In the genomic region with DNA sequence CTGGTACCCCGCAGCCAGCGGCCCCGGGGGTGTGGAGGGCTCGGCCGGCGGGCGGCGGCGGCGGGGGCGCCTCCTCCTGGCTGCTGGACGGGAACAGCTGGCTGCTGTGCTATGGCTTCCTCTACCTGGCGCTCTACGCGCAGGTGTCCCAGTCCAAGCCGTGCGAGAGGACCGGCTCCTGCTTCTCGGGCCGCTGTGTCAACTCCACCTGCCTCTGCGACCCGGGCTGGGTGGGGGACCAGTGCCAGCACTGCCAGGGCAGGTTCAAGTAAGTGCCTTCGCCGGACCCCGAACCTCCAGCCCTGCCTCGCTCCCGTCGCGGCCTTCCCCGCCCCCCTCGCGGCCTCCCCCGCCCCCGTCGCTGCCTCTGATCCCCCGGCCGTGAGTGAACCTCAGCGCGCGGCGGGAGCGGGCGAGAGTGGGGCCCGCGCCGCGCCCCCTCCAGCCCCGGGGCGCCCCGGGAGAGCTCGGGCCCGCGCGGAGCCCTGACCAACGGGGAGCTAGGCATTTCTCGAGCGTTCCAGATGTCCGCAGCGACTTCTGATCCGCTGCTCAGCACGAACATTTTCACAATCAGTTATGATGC, we compare ENCODE assay signal across 8 cellular contexts. TPM values are rescaled to one million over a fixed set of nuclear protein-coding genes. Genes with fewer than 3 reads are reported as not detected.
DNase-seq lines count a peak whose midpoint lies in the region; ATAC-seq, FAIRE-seq and TF ChIP-seq lines count a peak whose summit lies in the region.

No MANE protein-coding gene starts in this region.

- no peak overlapping the region for H3K27ac Mint-ChIP-seq in MCF 10A (ENCODE audit: low read depth, unreplicated experiment)

- TF ChIP-seq CTCF in MCF 10A (IDR thresholded peaks at IDR 0.05; ENCODE audit: unreplicated experiment): no peak
- no peak for TF ChIP-seq CTCF in coronary artery (IDR thresholded peaks at IDR 0.05)

- 0 to 1% methylated on average over 20 to 34 of the region's 61 CpGs for WGBS in mesodermal cell (ENCODE audit: insufficient coverage in 2 of 2), 2 experiments

- H3K9me3 Mint-ChIP-seq in MCF 10A (ENCODE audit: unreplicated experiment): no peaks in the 10 kb centered on the region

- H3K4me3 ChIP-seq in coronary artery (peak overlapping the region; percentile 87), mesodermal cell (ENCODE audit: extremely low read depth, insufficient read depth, low read length, poor library complexity, severe bottlenecking) (peak overlapping the region; percentile 81)

- no peak overlapping the region for H3K4me3 Mint-ChIP-seq in MCF 10A (ENCODE audit: unreplicated experiment)

- H3K36me3 Mint-ChIP-seq in MCF 10A (ENCODE audit: insufficient read depth, unreplicated experiment): no peaks in the 10 kb centered on the region

- ATAC-seq in HG02642 (IDR thresholded peaks at IDR 0.05; ENCODE audit: poor library complexity, unreplicated experiment): peak; percentile 56

- H3K27ac ChIP-seq in coronary artery (peak overlapping the region; percentile 53 to 85), mesodermal cell (ENCODE audit: low read depth, low read length, severe bottlenecking) (no peak overlapping the region)

- DNase-seq in T47D (ENCODE audit: low read depth in 1 of 2, low spot score in 1 of 2): peak; percentile 12 to 38
- no peak for DNase-seq in MCF 10A (ENCODE audit: unreplicated experiment)
- peak; percentile 22 to 70 for DNase-seq in NCI-H526 (lab: John Stamatoyannopoulos, UW)
- DNase-seq in coronary artery (ENCODE audit: low spot score): no peak
- DNase-seq in RCC 7860 (ENCODE audit: low spot score): no peak
- DNase-seq in NCI-H226: no peak

- in situ Hi-C loops in T47D (cut with HindIII; ENCODE audit: low pct_unique_long_range_greater_than_20kb, low sequenced_read_pairs): no loop called here

- no peaks in the 10 kb centered on the region for H3K36me3 ChIP-seq in mesodermal cell (ENCODE audit: control insufficient read depth, insufficient read depth, low read length)

- no TSS peak for BruUV-seq in MCF 10A (replicated peaks; lab: Mats Ljungman, UMichigan)

- intact Hi-C loops in MCF 10A (cut with micrococcal nuclease): no loop called here

- peaks cover 3% of the 10 kb centered on the region for H3K4me1 ChIP-seq in mesodermal cell (ENCODE audit: control insufficient read depth, insufficient read depth, low read length, poor library complexity, severe bottlenecking)

- H3K27me3 Mint-ChIP-seq in MCF 10A (ENCODE audit: insufficient read depth, unreplicated experiment): peaks cover 53% of the 10 kb centered on the region

- H3K9me3 ChIP-seq in mesodermal cell (ENCODE audit: control insufficient read depth, low read length): no peaks in the 10 kb centered on the region

- CTCF ChIA-PET in MCF 10A (lab: Yijun Ruan, JAX): no interaction called here

- no peak for FAIRE-seq in RCC 7860 (lab: Jason Lieb, UNC)

- POLR2A ChIA-PET in MCF 10A (lab: Yijun Ruan, JAX): no interaction called here

- H3K4me1 Mint-ChIP-seq in MCF 10A (ENCODE audit: insufficient read depth, unreplicated experiment): no peaks in the 10 kb centered on the region

RNA-seq across cellular contexts. Expression of a gene that starts 0.7 kb away (rescaled TPM):
- not detected in 2 replicates for total RNA-seq in MCF 10A (2022)
- polyA plus RNA-seq in mesodermal cell (2013, experiment 1 of 2): 7.7 TPM
- 10.5 TPM for polyA plus RNA-seq in mesodermal cell (2013, experiment 2 of 2)

Comparison
In these comparisons a context has a peak if more than half of its experiments do, and no peak if none do; other contexts are left out.
1. DNase-seq: peak in T47D (2 of 2) and NCI-H526 (2 of 2); none in MCF 10A (single experiment), coronary artery (single experiment), RCC 7860 (single experiment) and NCI-H226 (single experiment).